21 cellular contexts compared by ENCODE assay signal in genomic region chr1:116113615-116114014, GRCh38. TPM values are rescaled to one million over a fixed set of nuclear protein-coding genes. Genes with fewer than 3 reads are reported as not detected.
DNase-seq lines count a peak whose midpoint lies in the region; ATAC-seq, FAIRE-seq and TF ChIP-seq lines count a peak whose summit lies in the region.
"Had no signal": no experiment of that assay in that cellular context is flagged by ENCODE, and none has a peak within 500 bp of the region (broad histone marks: within the 10 kb centered on the region; RNA-seq: fewer than 3 reads in every experiment).

No MANE protein-coding gene starts in this region.

- no peak overlapping the region for H3K4ac ChIP-seq in mesendoderm (ENCODE audit: low read depth, low read length)

- TF ChIP-seq RAD21 in A549 (conservative IDR thresholded peaks at IDR 0.05 in 1 of 2, IDR thresholded peaks at IDR 0.05 in 1 of 2) (no peak), Ishikawa (IDR thresholded peaks at IDR 0.05; ENCODE audit: low read depth) (no peak)

- H3K79me2 ChIP-seq in mesendoderm (ENCODE audit: control insufficient read depth, insufficient read depth, low read length), result no peaks in the 10 kb centered on the region

- H2BK5ac ChIP-seq in mesendoderm (ENCODE audit: low read length), result no peak overlapping the region

- no peak overlapping the region for H4K8ac ChIP-seq in mesendoderm (ENCODE audit: low read depth, low read length)

- POLR2A ChIA-PET in A549 (lab: Yijun Ruan, JAX), result no interaction called here

- H2BK120ac ChIP-seq in mesendoderm (ENCODE audit: low read depth, low read length), result no peak overlapping the region

- H3K4me3 ChIP-seq in A549, result no peak overlapping the region
- H3K4me3 ChIP-seq in psoas muscle, result no peak overlapping the region
- H3K4me3 ChIP-seq in mesendoderm (ENCODE audit: low read length), result no peak overlapping the region
- H3K4me3 ChIP-seq in SJCRH30, result no peak overlapping the region
- H3K4me3 ChIP-seq: BLaER1 treated with 17β-estradiol and CSF1 and Interleukin-3, amounts not matched to agents 10 nM and 100 nM; SK-N-MC had no signal

- TF ChIP-seq POLR2A in A549 (IDR thresholded peaks at IDR 0.05; ENCODE audit: low read length), result no peak

- H3K9ac ChIP-seq in mesendoderm (ENCODE audit: low read length), result no peak overlapping the region
- H3K9ac ChIP-seq: BLaER1 treated with 17β-estradiol and CSF1 and Interleukin-3, amounts not matched to agents 10 nM and 100 nM had no signal

- FAIRE-seq in A549 (lab: Jason Lieb, UNC), result no peak
- FAIRE-seq: D721Med had no signal

- H3K56ac ChIP-seq in mesendoderm (ENCODE audit: low read length), result no peak overlapping the region

- no peak overlapping the region for H3K27ac ChIP-seq in A549
- no peak overlapping the region for H3K27ac ChIP-seq in psoas muscle
- H3K27ac ChIP-seq in mesendoderm (ENCODE audit: low read depth, low read length), result no peak overlapping the region
- H3K27ac ChIP-seq in SJCRH30, result no peak overlapping the region
- H3K27ac ChIP-seq: BLaER1 treated with 17β-estradiol and CSF1 and Interleukin-3, amounts not matched to agents 10 nM and 100 nM; SK-N-MC had no signal

- peaks cover 28% of the 10 kb centered on the region for H3K4me1 ChIP-seq in A549
- H3K4me1 ChIP-seq in psoas muscle, result no peaks in the 10 kb centered on the region
- H3K4me1 ChIP-seq in mesendoderm (ENCODE audit: control insufficient read depth, low read depth, low read length), result no peaks in the 10 kb centered on the region
- H3K4me1 ChIP-seq in SJCRH30, result peaks cover 14% of the 10 kb centered on the region

- CTCF ChIA-PET in A549 (lab: Yijun Ruan, JAX), result interaction anchor here (1.3 kb wide), 1 partner anchor 11 kb away, joined by 3 read pairs; no protein-coding TSS in a partner anchor

- TF ChIP-seq EP300 in A549 (IDR thresholded peaks at IDR 0.05), result no peak
- no peak for TF ChIP-seq EP300 in Ishikawa (IDR thresholded peaks at IDR 0.05; ENCODE audit: borderline replicate concordance)

- H3K18ac ChIP-seq in mesendoderm (ENCODE audit: low read length), result no peak overlapping the region

- no peak for ATAC-seq in A549
- ATAC-seq in psoas muscle, result peak in 2 of 4 donors; percentile 28 to 35
- ATAC-seq: Panc1 had no signal

- H3K4me2 ChIP-seq in A549 (no peak overlapping the region), mesendoderm (ENCODE audit: low read length) (no peak overlapping the region)
- H3K4me2 ChIP-seq: BLaER1 treated with 17β-estradiol and CSF1 and Interleukin-3, amounts not matched to agents 10 nM and 100 nM had no signal

- no peaks in the 10 kb centered on the region for H3K9me3 ChIP-seq in A549
- no peaks in the 10 kb centered on the region for H3K9me3 ChIP-seq in psoas muscle
- H3K9me3 ChIP-seq in SJCRH30 (replicated peaks), result no peaks in the 10 kb centered on the region
- H3K9me3 ChIP-seq: BLaER1 treated with 17β-estradiol and CSF1 and Interleukin-3, amounts not matched to agents 10 nM and 100 nM had no signal

- intact Hi-C loops in psoas muscle (cut with DNase I), result no loop called here

- TF ChIP-seq CTCF in A549 (IDR thresholded peaks at IDR 0.05), result no peak
- TF ChIP-seq CTCF in psoas muscle (IDR thresholded peaks at IDR 0.05), result no peak

- H3K27me3 ChIP-seq in psoas muscle (ENCODE audit: insufficient read depth in 3 of 3, low read length in 2 of 3) (peaks cover 0 to 2% (median 0%) of the 10 kb centered on the region in 3 donors), mesendoderm (ENCODE audit: insufficient read depth, low read length, poor library complexity) (no peaks in the 10 kb centered on the region), SJCRH30 (no peaks in the 10 kb centered on the region; the same call in 1 of the 2 replicates)
- H3K27me3 ChIP-seq: BLaER1 treated with 17β-estradiol and CSF1 and Interleukin-3, amounts not matched to agents 10 nM and 100 nM had no signal

- DNase-seq in A549 (ENCODE audit: low read depth in 1 of 2, low spot score in 1 of 2) (no peak), islet precursor cell (peak; percentile 26), psoas muscle (peak; percentile 20 to 67), COR-L47 (lab: John Stamatoyannopoulos, UW) (no peak), mesendoderm (no peak), GM03348 (ENCODE audit: low spot score) (no peak), SJCRH30 (no peak)
- DNase-seq: CD8-positive, alpha-beta memory T cell; HCEC 1CT; Kasumi-1; MM.1S; NCI-H1092 treated with DMSO at 0.1 percent for 48 hours; NCI-H2081; NCI-H2171 treated with DMSO at 0.1 percent for 48 hours had no signal

- H4K5ac ChIP-seq in mesendoderm (ENCODE audit: low read length), result no peak overlapping the region

- WGBS in A549 (ENCODE audit: missing lambda C conversion rate), result 77% methylated on average over 7 of the region's 7 CpGs
- WGBS in psoas muscle, 3 donors, result 69 to 78% (median 70%) methylated on average over 7 of the region's 7 CpGs
- no CpG with 5 or more reads among the region's 7 CpGs for WGBS in mesendoderm (ENCODE audit: extremely low coverage, insufficient coverage, low lambda C conversion rate)

- H2AK5ac ChIP-seq in mesendoderm (ENCODE audit: low read length), result no peak overlapping the region

- no peaks in the 10 kb centered on the region for H3K36me3 ChIP-seq in psoas muscle (ENCODE audit: insufficient read depth in 1 of 2, low read depth in 1 of 2)
- no peaks in the 10 kb centered on the region for H3K36me3 ChIP-seq in mesendoderm (ENCODE audit: control insufficient read depth, insufficient read depth, low read length)
- no peaks in the 10 kb centered on the region for H3K36me3 ChIP-seq in SJCRH30
- H3K36me3 ChIP-seq: BLaER1 treated with 17β-estradiol and CSF1 and Interleukin-3, amounts not matched to agents 10 nM and 100 nM had no signal

- H3K23ac ChIP-seq in mesendoderm (ENCODE audit: low read length), result no peak overlapping the region

- no peaks in the 10 kb centered on the region for H3K79me1 ChIP-seq in mesendoderm (ENCODE audit: low read length)

- no peak overlapping the region for H2BK15ac ChIP-seq in mesendoderm (replicated peaks; ENCODE audit: low read depth)

TF ChIP-seq in A549, 52 proteins besides CTCF, POLR2A, EP300 and RAD21:
- TF ChIP-seq CEBPB (IDR thresholded peaks at IDR 0.05) (peak; percentile 42 to 58; a peak in 3 of 4 replicates), MAFK (IDR thresholded peaks at IDR 0.05; ENCODE audit: partially characterized antibody) (no peak)
- TF ChIP-seq, protein P1, sequence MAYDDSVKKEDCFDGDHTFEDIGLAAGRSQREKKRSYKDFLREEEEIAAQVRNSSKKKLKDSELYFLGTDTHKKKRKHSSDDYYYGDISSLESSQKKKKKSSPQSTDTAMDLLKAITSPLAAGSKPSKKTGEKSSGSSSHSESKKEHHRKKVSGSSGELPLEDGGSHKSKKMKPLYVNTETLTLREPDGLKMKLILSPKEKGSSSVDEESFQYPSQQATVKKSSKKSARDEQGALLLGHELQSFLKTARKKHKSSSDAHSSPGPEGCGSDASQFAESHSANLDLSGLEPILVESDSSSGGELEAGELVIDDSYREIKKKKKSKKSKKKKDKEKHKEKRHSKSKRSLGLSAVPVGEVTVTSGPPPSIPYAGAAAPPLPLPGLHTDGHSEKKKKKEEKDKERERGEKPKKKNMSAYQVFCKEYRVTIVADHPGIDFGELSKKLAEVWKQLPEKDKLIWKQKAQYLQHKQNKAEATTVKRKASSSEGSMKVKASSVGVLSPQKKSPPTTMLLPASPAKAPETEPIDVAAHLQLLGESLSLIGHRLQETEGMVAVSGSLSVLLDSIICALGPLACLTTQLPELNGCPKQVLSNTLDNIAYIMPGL (CRISPR knock-in tag; IDR thresholded peaks at IDR 0.05; ENCODE audit: borderline replicate concordance), result no peak
TF ChIP-seq in A549: peak in this region for 1.

TF ChIP-seq in Ishikawa, 13 proteins besides CTCF, POLR2A, EP300 and RAD21:
- TF ChIP-seq EGR1 (IDR thresholded peaks at IDR 0.05) (no peak), CREB1 (IDR thresholded peaks at IDR 0.05; ENCODE audit: low read depth) (no peak), CEBPB (IDR thresholded peaks at IDR 0.05) (peak; percentile 67)
- TF ChIP-seq, protein P2, sequence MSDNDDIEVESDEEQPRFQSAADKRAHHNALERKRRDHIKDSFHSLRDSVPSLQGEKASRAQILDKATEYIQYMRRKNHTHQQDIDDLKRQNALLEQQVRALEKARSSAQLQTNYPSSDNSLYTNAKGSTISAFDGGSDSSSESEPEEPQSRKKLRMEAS (IDR thresholded peaks at IDR 0.05), result no peak
- TF ChIP-seq, protein P3, sequence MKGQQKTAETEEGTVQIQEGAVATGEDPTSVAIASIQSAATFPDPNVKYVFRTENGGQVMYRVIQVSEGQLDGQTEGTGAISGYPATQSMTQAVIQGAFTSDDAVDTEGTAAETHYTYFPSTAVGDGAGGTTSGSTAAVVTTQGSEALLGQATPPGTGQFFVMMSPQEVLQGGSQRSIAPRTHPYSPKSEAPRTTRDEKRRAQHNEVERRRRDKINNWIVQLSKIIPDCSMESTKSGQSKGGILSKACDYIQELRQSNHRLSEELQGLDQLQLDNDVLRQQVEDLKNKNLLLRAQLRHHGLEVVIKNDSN (IDR thresholded peaks at IDR 0.05), result no peak
TF ChIP-seq in Ishikawa: peak in this region for 1.

RNA-seq across cellular contexts. Expression of gene MAB21L3, which starts 2.4 kb away (rescaled TPM):
- polyA plus RNA-seq in A549 (2011; rRNA removed) (0.09 and 0.30 TPM in 2 replicates), A549 (2017; fragmentation: RNase III; extraction: RNeasy Plus Mini Kit Qiagen cat#74134 plus additional on column Dnase treatment) (0.03 TPM in 2 of 3 replicates, not detected in the other), psoas muscle (under 1 TPM in 1 of 3 donors, not detected in 2; 0.04 TPM)
- polyA plus RNA-seq in A549 (2012; cell fraction: cytosol; rRNA removed), result 0.01 TPM in 1 of 2 replicates, not detected in the other
- 0.04 TPM in 1 of 2 replicates, not detected in the other for polyA plus RNA-seq in A549 (2012; cell fraction: nucleus; rRNA removed)
- polyA minus RNA-seq in A549 (2011; rRNA and poly(A)+ RNA removed), result 0.21 TPM in 1 of 2 replicates, not detected in the other
- not detected for total RNA-seq in psoas muscle
- polyA plus RNA-seq in mesendoderm (2013, experiment 1 of 2), result not detected
- polyA plus RNA-seq in mesendoderm (2013, experiment 2 of 2), result 0.01 TPM
- 0.71 and 0.95 TPM in 2 replicates for total RNA-seq in SJCRH30 (2014; rRNA removed; shearing (Covaris generic))
- total RNA-seq: CD8-positive, alpha-beta memory T cell; HT-29; NCI-H460 had no signal
- polyA plus RNA-seq: CD8-positive, alpha-beta memory T cell had no signal

Comparison
In these comparisons a context has a peak if more than half of its experiments do, and no peak if none do; other contexts are left out.
1. DNase-seq: peak in islet precursor cell (single experiment) and psoas muscle (2 of 2); none in A549 (0 of 2), COR-L47 (single experiment), mesendoderm (single experiment), GM03348 (single experiment) and SJCRH30 (0 of 2).